Comparison of ENCODE assay signal across 1 cellular context in genomic region chr17:32487460-32488176, GRCh38.
TF ChIP-seq lines count a peak whose summit lies in the region.

No MANE protein-coding gene starts in this region.

TF ChIP-seq in K562, 482 proteins besides CTCF, POLR2A, EP300 and RAD21 (continued from another document):
- TF ChIP-seq NRF1 (conservative IDR thresholded peaks at IDR 0.05 in 1 of 2, IDR thresholded peaks at IDR 0.05 in 1 of 2) (peak in 1 of 2 experiments; percentile 33; a peak in 2 of 4 replicates), GABPB2 (CRISPR knock-in tag; conservative IDR thresholded peaks at IDR 0.05) (no peak), PTRF (tag; IDR thresholded peaks at IDR 0.05) (no peak), POLR2G (IDR thresholded peaks at IDR 0.05; ENCODE audit: low read depth, low read length) (peak; percentile 50), ZNF583 (CRISPR knock-in tag; IDR thresholded peaks at IDR 0.05) (no peak), PCBP1 (IDR thresholded peaks at IDR 0.05; ENCODE audit: low read depth, low read length, poor library complexity, severe bottlenecking) (peak; percentile 22), HMGN3 (IDR thresholded peaks at IDR 0.05; ENCODE audit: borderline replicate concordance, extremely low read depth, insufficient read length, low read depth, low read length) (no peak), MXI1 (IDR thresholded peaks at IDR 0.05; ENCODE audit: low read depth, low read length) (no peak), FIP1L1 (IDR thresholded peaks at IDR 0.05; ENCODE audit: low read depth, low read length, poor library complexity, severe bottlenecking) (peak; percentile 40)
- TF ChIP-seq, protein P1, sequence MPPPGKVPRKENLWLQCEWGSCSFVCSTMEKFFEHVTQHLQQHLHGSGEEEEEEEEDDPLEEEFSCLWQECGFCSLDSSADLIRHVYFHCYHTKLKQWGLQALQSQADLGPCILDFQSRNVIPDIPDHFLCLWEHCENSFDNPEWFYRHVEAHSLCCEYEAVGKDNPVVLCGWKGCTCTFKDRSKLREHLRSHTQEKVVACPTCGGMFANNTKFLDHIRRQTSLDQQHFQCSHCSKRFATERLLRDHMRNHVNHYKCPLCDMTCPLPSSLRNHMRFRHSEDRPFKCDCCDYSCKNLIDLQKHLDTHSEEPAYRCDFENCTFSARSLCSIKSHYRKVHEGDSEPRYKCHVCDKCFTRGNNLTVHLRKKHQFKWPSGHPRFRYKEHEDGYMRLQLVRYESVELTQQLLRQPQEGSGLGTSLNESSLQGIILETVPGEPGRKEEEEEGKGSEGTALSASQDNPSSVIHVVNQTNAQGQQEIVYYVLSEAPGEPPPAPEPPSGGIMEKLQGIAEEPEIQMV (tag; conservative IDR thresholded peaks at IDR 0.05; ENCODE audit: low read depth), result no peak
- TF ChIP-seq, protein P2, sequence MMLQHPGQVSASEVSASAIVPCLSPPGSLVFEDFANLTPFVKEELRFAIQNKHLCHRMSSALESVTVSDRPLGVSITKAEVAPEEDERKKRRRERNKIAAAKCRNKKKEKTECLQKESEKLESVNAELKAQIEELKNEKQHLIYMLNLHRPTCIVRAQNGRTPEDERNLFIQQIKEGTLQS (IDR thresholded peaks at IDR 0.05), result no peak
- TF ChIP-seq, protein P2 (CRISPR knock-in tag; conservative IDR thresholded peaks at IDR 0.05), result no peak
